ENCODE assay signal across 8 cellular contexts in genomic region chr2:27211241-27211942, GRCh38. TPM values are rescaled to one million over a fixed set of nuclear protein-coding genes. Genes with fewer than 3 reads are reported as not detected.
DNase-seq lines count a peak whose midpoint lies in the region; ATAC-seq and TF ChIP-seq lines count a peak whose summit lies in the region.

No MANE protein-coding gene starts in this region.

- TF ChIP-seq CTCF in HL-60 (IDR thresholded peaks at IDR 0.05; ENCODE audit: insufficient read depth, low read length) (no peak), activated B cell treated with CpG ODN at 0.5 μM for 24 hours (IDR thresholded peaks at IDR 0.05) (no peak), heart right ventricle (IDR thresholded peaks at IDR 0.05) (no peak), retinal pigment epithelial cell (conservative IDR thresholded peaks at IDR 0.05; ENCODE audit: low read depth, low read length) (no peak)

- peak overlapping the region; percentile 98 for H3K27ac ChIP-seq in HL-60 (replicated peaks)
- H3K27ac ChIP-seq in heart right ventricle: peak overlapping the region; percentile 89 to 99 (median 98)

- H3K27me3 ChIP-seq in HL-60 (ENCODE audit: insufficient read depth, poor library complexity, severe bottlenecking): no peaks in the 10 kb centered on the region
- H3K27me3 ChIP-seq in heart right ventricle: no peaks in the 10 kb centered on the region

- peak overlapping the region; percentile 98 for H3K4me3 Mint-ChIP-seq in activated T-cell treated with anti-CD3 and anti-CD28 coated beads, Interleukin-2, amount 50 U/mL, for 4 hours
- H3K4me3 Mint-ChIP-seq in activated B cell treated with CpG ODN at 0.5 μM for 24 hours: peak overlapping the region; percentile 97

- H3K9me3 Mint-ChIP-seq in activated T-cell treated with anti-CD3 and anti-CD28 coated beads, Interleukin-2, amount 50 U/mL, for 4 hours: no peaks in the 10 kb centered on the region
- H3K9me3 Mint-ChIP-seq in activated B cell treated with CpG ODN at 0.5 μM for 24 hours: no peaks in the 10 kb centered on the region

- CTCF ChIA-PET in activated B cell treated with CpG ODN at 0.5 μM for 24 hours (lab: Charles Lee): no interaction called here

- intact Hi-C loops in activated B cell treated with CpG ODN at 0.5 μM for 24 hours (cut with micrococcal nuclease): loop anchor here (5.0 kb wide), 2 partner anchors 276 to 1541 kb away; partner anchors contain the start of genes IFT172 and PPP1CB
- intact Hi-C loops in heart right ventricle (cut with DNase I): loop anchor here in 3 of 10 donors (5.0 to 10.0 kb wide), 3 partner anchors 143 to 153 kb away; partner anchors contain the start of gene GTF3C2 (in 2 of the 3)

- WGBS in heart right ventricle, 2 donors: 2 to 6% methylated on average over 47 to 48 of the region's 48 CpGs

- peaks cover 0 to 67% (median 14%) of the 10 kb centered on the region in 9 donors for H3K36me3 ChIP-seq in heart right ventricle

- H3K4me3 ChIP-seq in HL-60 (replicated peaks; ENCODE audit: insufficient read depth, low read length): peak overlapping the region; percentile 87
- peak overlapping the region; percentile 50 to 93 (median 77) for H3K4me3 ChIP-seq in heart right ventricle
- H3K4me3 ChIP-seq in retinal pigment epithelial cell (ENCODE audit: low read length): peak overlapping the region; percentile 84

- POLR2A ChIA-PET in activated B cell treated with CpG ODN at 0.5 μM for 24 hours (lab: Charles Lee): interaction anchor here (0.7 to 1.9 kb wide), 26 partner anchors 9 to 452 kb away, joined by 3 to 12 read pairs (median 4); partner anchors contain the start of genes ABHD1, AGBL5, GTF3C2 and NRBP1

- no peak for ATAC-seq in activated T-cell treated with anti-CD3 and anti-CD28 coated beads, Interleukin-2, amount 50 U/mL, for 4 hours
- ATAC-seq in activated B cell treated with CpG ODN at 0.5 μM for 24 hours (ENCODE audit: low read depth) (no peak), heart right ventricle (peak in 7 of 8 donors; percentile 1 to 35 (median 3))

- DNase-seq in activated T-cell treated with anti-CD3 and anti-CD28 coated beads, Interleukin-2, amount 50 U/mL, for 4 hours: no peak
- DNase-seq in activated T-cell treated with anti-CD3 and anti-CD28 coated beads, Interleukin-2, amount 50 U/mL, for 48 hours: no peak
- DNase-seq in HL-60 (ENCODE audit: low read depth in 1 of 2, low spot score in 1 of 2) (peak in 1 of 2 experiments; percentile 76), activated B cell treated with CpG ODN at 0.5 μM for 24 hours (no peak), heart right ventricle (no peak), retinal pigment epithelial cell (ENCODE audit: low read depth) (no peak), OCI-M2 (lab: John Stamatoyannopoulos, UW; ENCODE audit: unreplicated experiment) (no peak), NK-92 (lab: John Stamatoyannopoulos, UW; ENCODE audit: unreplicated experiment) (no peak)

- H3K27ac Mint-ChIP-seq in activated B cell treated with CpG ODN at 0.5 μM for 24 hours: peak overlapping the region; percentile 86

- H3K4me1 ChIP-seq in heart right ventricle: peaks cover 7 to 23% (median 17%) of the 10 kb centered on the region in 9 donors

- no peaks in the 10 kb centered on the region for H3K9me3 ChIP-seq in heart right ventricle

- peaks cover 26% of the 10 kb centered on the region for H3K36me3 Mint-ChIP-seq in activated T-cell treated with anti-CD3 and anti-CD28 coated beads, Interleukin-2, amount 50 U/mL, for 4 hours (ENCODE audit: insufficient read depth)
- peaks cover 60% of the 10 kb centered on the region for H3K36me3 Mint-ChIP-seq in activated B cell treated with CpG ODN at 0.5 μM for 24 hours (ENCODE audit: low read depth)

- H3K27me3 Mint-ChIP-seq in activated T-cell treated with anti-CD3 and anti-CD28 coated beads, Interleukin-2, amount 50 U/mL, for 4 hours (ENCODE audit: low read depth): no peaks in the 10 kb centered on the region
- H3K27me3 Mint-ChIP-seq in activated B cell treated with CpG ODN at 0.5 μM for 24 hours: no peaks in the 10 kb centered on the region

- peaks cover 26% of the 10 kb centered on the region for H3K4me1 Mint-ChIP-seq in activated T-cell treated with anti-CD3 and anti-CD28 coated beads, Interleukin-2, amount 50 U/mL, for 4 hours (ENCODE audit: low read depth)
- peaks cover 27% of the 10 kb centered on the region for H3K4me1 Mint-ChIP-seq in activated B cell treated with CpG ODN at 0.5 μM for 24 hours

RNA-seq across cellular contexts. Expression of gene ATRAID, which starts 0.4 kb away (rescaled TPM):
- total RNA-seq in activated T-cell treated with anti-CD3 and anti-CD28 coated beads, Interleukin-2, amount 50 U/mL, for 4 hours: 10 to 100 TPM; 84.1 to 91.7 (median 85.1) TPM
- total RNA-seq in activated B cell treated with CpG ODN at 0.5 μM for 24 hours (73.9 and 77.2 TPM in 2 replicates), heart right ventricle (100 to 1,000 TPM; 116 to 162 (median 129) TPM)
- polyA plus RNA-seq in heart right ventricle: 100 to 1,000 TPM; 140 to 144 TPM

RNA-seq across cellular contexts. Expression of gene SLC5A6, which starts 0.7 kb away (rescaled TPM):
- total RNA-seq in activated T-cell treated with anti-CD3 and anti-CD28 coated beads, Interleukin-2, amount 50 U/mL, for 4 hours: 100 to 1,000 TPM; 128 to 143 (median 141) TPM
- total RNA-seq in activated B cell treated with CpG ODN at 0.5 μM for 24 hours (53.2 and 69.9 TPM in 2 replicates), heart right ventricle (10 to 100 TPM in 3 of 10 donors, 1 to 10 TPM in 7; 5.3 to 17.0 (median 8.8) TPM)
- 10 to 100 TPM in 1 of 2 donors, 1 to 10 TPM in 1; 9.3 to 20.5 TPM for polyA plus RNA-seq in heart right ventricle

RNA-seq across cellular contexts. Expression of gene CAD, which starts 5.8 kb away (rescaled TPM):
- total RNA-seq in activated T-cell treated with anti-CD3 and anti-CD28 coated beads, Interleukin-2, amount 50 U/mL, for 4 hours: 100 to 1,000 TPM; 162 to 201 (median 185) TPM
- 55.9 and 64.1 TPM in 2 replicates for total RNA-seq in activated B cell treated with CpG ODN at 0.5 μM for 24 hours
- 10 to 100 TPM in 1 of 10 donors, 1 to 10 TPM in 9; 6.1 to 10.6 (median 7.2) TPM for total RNA-seq in heart right ventricle
- 1 to 10 TPM; 8.3 to 8.6 TPM for polyA plus RNA-seq in heart right ventricle

RNA-seq across cellular contexts. Expression of gene SLC30A3, which starts 51.5 kb away (rescaled TPM):
- under 1 TPM; 0.15 to 0.43 (median 0.18) TPM for total RNA-seq in activated T-cell treated with anti-CD3 and anti-CD28 coated beads, Interleukin-2, amount 50 U/mL, for 4 hours
- total RNA-seq in activated B cell treated with CpG ODN at 0.5 μM for 24 hours (0.12 and 0.27 TPM in 2 replicates), heart right ventricle (10 to 100 TPM in 7 of 10 donors, 1 to 10 TPM in 3; 6.0 to 35.8 (median 10.6) TPM)
- 1 to 10 TPM; 4.3 to 7.4 TPM for polyA plus RNA-seq in heart right ventricle

Comparison
In these comparisons a context has a peak if more than half of its experiments do, and no peak if none do; other contexts are left out.
1. ATAC-seq: peak in heart right ventricle (7 of 8); none in activated T-cell treated with anti-CD3 and anti-CD28 coated beads, Interleukin-2, amount 50 U/mL, for 4 hours (0 of 2) and activated B cell treated with CpG ODN at 0.5 μM for 24 hours (single experiment).
2. Peak in every context shown above with its lines, with median percentiles within 50 percentile points of each other: H3K4me3 ChIP-seq.